In genomic region chr19:48878219-48879024, GRCh38 we compare ENCODE assay signal across 8 cellular contexts. TPM values are rescaled to one million over a fixed set of nuclear protein-coding genes. Genes with fewer than 3 reads are reported as not detected.
A peak's percentile ranks its signal among the peaks of the same experiment; 100 is the strongest.
DNase-seq lines count a peak whose midpoint lies in the region; ATAC-seq and TF ChIP-seq lines count a peak whose summit lies in the region.

No MANE protein-coding gene starts in this region.

- H3K9ac ChIP-seq in Karpas-422 (ENCODE audit: low read length) = no peak overlapping the region

- H3K36me3 ChIP-seq in esophagus muscularis mucosa = peaks cover 8 to 62% (median 44%) of the 10 kb centered on the region in 4 donors
- H3K36me3 ChIP-seq in Karpas-422 (ENCODE audit: insufficient read depth, low read length) = 0 out of 2 replicates have a peak, but pooled peaks cover 12% of the 10 kb centered on the region

- TF ChIP-seq EP300 in esophagus muscularis mucosa (IDR thresholded peaks at IDR 0.05) = no peak

- no peak for ATAC-seq in T-helper 17 cell

- H3K9me3 ChIP-seq in T-helper 17 cell (ENCODE audit: control insufficient read depth, low read length, poor library complexity, severe bottlenecking) (no peaks in the 10 kb centered on the region), esophagus muscularis mucosa (no peaks in the 10 kb centered on the region), Karpas-422 (ENCODE audit: low read length) (no peaks in the 10 kb centered on the region; the same call in 1 of the 2 replicates)

- intact Hi-C loops in esophagus muscularis mucosa (cut with DNase I) = no loop called here

- H3K79me2 ChIP-seq in Karpas-422 (ENCODE audit: low read length) = peaks cover 13% of the 10 kb centered on the region

- H3K4me1 Mint-ChIP-seq in T-helper 17 cell = peaks cover 46% of the 10 kb centered on the region

- H3K4me3 Mint-ChIP-seq in T-helper 17 cell = peak overlapping the region; percentile 70

- H3K27me3 ChIP-seq in esophagus muscularis mucosa = no peaks in the 10 kb centered on the region
- H3K27me3 ChIP-seq in Karpas-422 (ENCODE audit: low read length) = no peaks in the 10 kb centered on the region

- no peak for TF ChIP-seq POLR2A in esophagus muscularis mucosa (IDR thresholded peaks at IDR 0.05; ENCODE audit: low read depth)

- H3K27ac Mint-ChIP-seq in T-helper 17 cell = peak overlapping the region; percentile 99

- H3K4me3 ChIP-seq in esophagus muscularis mucosa (no peak overlapping the region), retinal pigment epithelial cell (ENCODE audit: low read length) (no peak overlapping the region), Karpas-422 (ENCODE audit: low read length) (no peak overlapping the region)

- H3K27ac ChIP-seq in esophagus muscularis mucosa (replicated peaks in 1 of 4) (peak overlapping the region; percentile 27 to 100 (median 96)), Karpas-422 (ENCODE audit: low read length) (no peak overlapping the region)

- H3K4me1 ChIP-seq in esophagus muscularis mucosa = peaks cover 49 to 56% (median 54%) of the 10 kb centered on the region in 4 donors
- H3K4me1 ChIP-seq in Karpas-422 (ENCODE audit: low read length) = peaks cover 33% of the 10 kb centered on the region

- H4K20me1 ChIP-seq in Karpas-422 (ENCODE audit: insufficient read depth, low read depth, low read length) = peaks cover 4% of the 10 kb centered on the region; the same call in 1 of the 2 replicates

- 75% methylated on average over 10 of the region's 10 CpGs for WGBS in esophagus muscularis mucosa

- H2AFZ ChIP-seq in Karpas-422 (ENCODE audit: low read length) = no peak overlapping the region

- no peaks in the 10 kb centered on the region for H3K27me3 Mint-ChIP-seq in T-helper 17 cell

- DNase-seq in EL = peak; percentile 24
- no peak for DNase-seq in T-helper 17 cell
- DNase-seq in esophagus muscularis mucosa (ENCODE audit: extremely low spot score) = no peak
- peak; percentile 58 for DNase-seq in retinal pigment epithelial cell (ENCODE audit: low read depth)
- DNase-seq in SIG-M5 (lab: John Stamatoyannopoulos, UW) = no peak
- no peak for DNase-seq in NCI-H146 (lab: John Stamatoyannopoulos, UW)
- no peak for DNase-seq in DMS114 treated with DMSO at 0.1 percent for 48 hours (lab: John Stamatoyannopoulos, UW; ENCODE audit: unreplicated experiment)
- no peak for DNase-seq in Karpas-422

- H3K9me2 ChIP-seq in Karpas-422 (replicated peaks; ENCODE audit: insufficient read depth, low read length) = no peaks in the 10 kb centered on the region

- no peak overlapping the region for H3K4me2 ChIP-seq in Karpas-422 (ENCODE audit: low read depth, low read length, poor library complexity, severe bottlenecking)

- TF ChIP-seq CTCF in esophagus muscularis mucosa (IDR thresholded peaks at IDR 0.05) = no peak
- TF ChIP-seq CTCF in retinal pigment epithelial cell (conservative IDR thresholded peaks at IDR 0.05; ENCODE audit: low read depth, low read length) = no peak

- peaks cover 16% of the 10 kb centered on the region for H3K36me3 Mint-ChIP-seq in T-helper 17 cell (ENCODE audit: low read depth)

RNA-seq across cellular contexts. Expression of gene PPP1R15A, which starts 6.2 kb away (rescaled TPM):
- 1,000 to 10,000 TPM in 1 of 2 donors, 100 to 1,000 TPM in 1; 954 to 1,165 TPM for total RNA-seq in T-helper 17 cell
- 10 to 100 TPM; 40.3 to 98.7 (median 64.4) TPM for total RNA-seq in esophagus muscularis mucosa
- total RNA-seq in Karpas-422 (2014; rRNA removed; shearing (Covaris generic); ENCODE audit: low replicate concordance) = 22.6 and 31.3 TPM in 2 replicates

RNA-seq across cellular contexts. Expression of gene PLEKHA4, which starts 10.0 kb away (rescaled TPM):
- total RNA-seq in T-helper 17 cell (1 to 10 TPM in 1 of 2 donors, under 1 TPM in 1; 0.42 to 3.0 TPM), esophagus muscularis mucosa (10 to 100 TPM; 11.4 to 27.4 (median 18.9) TPM)
- total RNA-seq in Karpas-422 (2014; rRNA removed; shearing (Covaris generic); ENCODE audit: low replicate concordance) = not detected in 2 replicates

RNA-seq across cellular contexts. Expression of gene TULP2, which starts 20.1 kb away (rescaled TPM):
- total RNA-seq in T-helper 17 cell (not detected), esophagus muscularis mucosa (1 to 10 TPM in 1 of 4 donors, under 1 TPM in 3; 0.75 to 1.3 (median 0.83) TPM)
- total RNA-seq in Karpas-422 (2014; rRNA removed; shearing (Covaris generic); ENCODE audit: low replicate concordance) = not detected in 2 replicates

RNA-seq across cellular contexts. Expression of gene NUCB1, which starts 21.7 kb away (rescaled TPM):
- total RNA-seq in T-helper 17 cell (100 to 1,000 TPM; 118 to 135 TPM), esophagus muscularis mucosa (100 to 1,000 TPM; 179 to 356 (median 284) TPM)
- 57.5 and 98.2 TPM in 2 replicates for total RNA-seq in Karpas-422 (2014; rRNA removed; shearing (Covaris generic); ENCODE audit: low replicate concordance)

RNA-seq across cellular contexts. Expression of gene HSD17B14, which starts 42.1 kb away (rescaled TPM):
- total RNA-seq in T-helper 17 cell (under 1 TPM in 1 of 2 donors, not detected in 1; 0.44 TPM), esophagus muscularis mucosa (1 to 10 TPM; 7.1 to 8.9 (median 7.8) TPM)
- 1.0 and 1.9 TPM in 2 replicates for total RNA-seq in Karpas-422 (2014; rRNA removed; shearing (Covaris generic); ENCODE audit: low replicate concordance)

Comparison
In these comparisons a context has a peak if more than half of its experiments do, and no peak if none do; other contexts are left out.
1. DNase-seq: peak in EL (single experiment) and retinal pigment epithelial cell (single experiment); none in T-helper 17 cell (0 of 3), esophagus muscularis mucosa (single experiment), SIG-M5 (single experiment), NCI-H146 (single experiment), DMS114 treated with DMSO at 0.1 percent for 48 hours (single experiment) and Karpas-422 (single experiment).
2. RNA of gene PPP1R15A, which starts 6.2 kb away (total RNA-seq): 954 to 1,165 TPM in T-helper 17 cell; 40.3 to 98.7 TPM in esophagus muscularis mucosa and 22.6 to 31.3 TPM in Karpas-422; every median in the first group is over 4 times any median in the second.